10 cellular contexts compared by ENCODE assay signal in genomic region chr13:114259974-114260373, GRCh38. TPM values are rescaled to one million over a fixed set of nuclear protein-coding genes. Genes with fewer than 3 reads are reported as not detected.
DNase-seq lines count a peak whose midpoint lies in the region; ATAC-seq, FAIRE-seq and TF ChIP-seq lines count a peak whose summit lies in the region.
"Had no signal": no experiment of that assay in that cellular context is flagged by ENCODE, and none has a peak within 500 bp of the region (broad histone marks: within the 10 kb centered on the region; RNA-seq: fewer than 3 reads in every experiment).

No MANE protein-coding gene starts in this region.

- ATAC-seq in HG03159 (IDR thresholded peaks at IDR 0.05; ENCODE audit: unreplicated experiment) = peak; percentile 44
- ATAC-seq in pancreas = peak; percentile 63 to 78 (median 74)
- ATAC-seq in esophagus mucosa = no peak
- ATAC-seq: foreskin keratinocyte had no signal

- no peak for DNase-seq in GM19239 (ENCODE audit: insufficient read length, low spot score)
- DNase-seq in NCI-H510A treated with DMSO at 0.1 percent for 48 hours (lab: John Stamatoyannopoulos, UW) = peak; percentile 78
- DNase-seq in pancreas = peak in 2 of 6 donors; percentile 36 to 46
- DNase-seq in CD1c-positive myeloid dendritic cell (ENCODE audit: extremely low spot score) = no peak
- no peak for DNase-seq in NCI-H446 (lab: John Stamatoyannopoulos, UW)
- DNase-seq: foreskin keratinocyte, GF-D8, midbrain had no signal

- 38% methylated on average over 4 of the region's 4 CpGs for WGBS in pancreas, 2 donors

- FAIRE-seq in GM19239 (lab: Jason Lieb, UNC) = peak; percentile 78
- no peak for FAIRE-seq in pancreas (lab: Jason Lieb, UNC)

- intact Hi-C loops in pancreas (cut with DNase I) = no loop called here

- H3K27ac ChIP-seq in pancreas = peak overlapping the region in 3 of 4 donors; percentile 24 to 38 (median 30)
- H3K27ac ChIP-seq: foreskin keratinocyte had no signal

- no peaks in the 10 kb centered on the region for H3K9me3 ChIP-seq in pancreas

- no peaks in the 10 kb centered on the region for H3K27me3 ChIP-seq in pancreas
- H3K27me3 ChIP-seq: foreskin keratinocyte had no signal

- TF ChIP-seq CTCF in pancreas (IDR thresholded peaks at IDR 0.05) = no peak

- H3K36me3 ChIP-seq in pancreas = peaks cover 0 to 67% (median 2%) of the 10 kb centered on the region in 3 donors

- H3K4me1 ChIP-seq in pancreas = peaks cover 16 to 22% (median 18%) of the 10 kb centered on the region in 3 donors
- H3K4me1 ChIP-seq: foreskin keratinocyte had no signal

- H3K4me3 ChIP-seq in pancreas = no peak overlapping the region

RNA-seq across cellular contexts. Expression of gene UPF3A, which starts 21.4 kb away (rescaled TPM):
- total RNA-seq in pancreas (10 to 100 TPM; 17.1 to 32.5 (median 24.0) TPM), esophagus mucosa (26.2 TPM)
- polyA plus RNA-seq in pancreas = 10 to 100 TPM; 64.6 to 73.8 TPM

RNA-seq across cellular contexts. Expression of gene CDC16, which starts 25.3 kb away (rescaled TPM):
- 10 to 100 TPM; 28.7 to 39.1 (median 30.2) TPM for total RNA-seq in pancreas
- 10 to 100 TPM; 45.2 to 71.1 TPM for polyA plus RNA-seq in pancreas
- 32.2 TPM for total RNA-seq in esophagus mucosa

RNA-seq across cellular contexts. Expression of gene CHAMP1, which starts 54.3 kb away (rescaled TPM):
- total RNA-seq in pancreas = 10 to 100 TPM in 1 of 6 donors, 1 to 10 TPM in 5; 6.5 to 12.3 (median 8.8) TPM
- 1 to 10 TPM; 3.6 to 4.8 TPM for polyA plus RNA-seq in pancreas
- 8.9 TPM for total RNA-seq in esophagus mucosa
